Comparison of ENCODE assay signal across 1 cellular context in genomic region chr3:186882125-186882524, GRCh38.
TF ChIP-seq lines count a peak whose summit lies in the region.

No MANE protein-coding gene starts in this region.

TF ChIP-seq in SK-N-SH treated with all-trans-retinoic acid at 6 μM for 48 hours, 23 proteins besides CTCF, POLR2A, EP300 and RAD21 (continued from another document):
- no peak for TF ChIP-seq CSRNP3 (CRISPR knock-in tag; IDR thresholded peaks at IDR 0.05)
- TF ChIP-seq BACH2 (CRISPR knock-in tag; IDR thresholded peaks at IDR 0.05; ENCODE audit: borderline replicate concordance), result no peak
- TF ChIP-seq RARB (CRISPR knock-in tag; IDR thresholded peaks at IDR 0.05), result no peak
